ENCODE assay signal across 11 cellular contexts in the genomic region with DNA sequence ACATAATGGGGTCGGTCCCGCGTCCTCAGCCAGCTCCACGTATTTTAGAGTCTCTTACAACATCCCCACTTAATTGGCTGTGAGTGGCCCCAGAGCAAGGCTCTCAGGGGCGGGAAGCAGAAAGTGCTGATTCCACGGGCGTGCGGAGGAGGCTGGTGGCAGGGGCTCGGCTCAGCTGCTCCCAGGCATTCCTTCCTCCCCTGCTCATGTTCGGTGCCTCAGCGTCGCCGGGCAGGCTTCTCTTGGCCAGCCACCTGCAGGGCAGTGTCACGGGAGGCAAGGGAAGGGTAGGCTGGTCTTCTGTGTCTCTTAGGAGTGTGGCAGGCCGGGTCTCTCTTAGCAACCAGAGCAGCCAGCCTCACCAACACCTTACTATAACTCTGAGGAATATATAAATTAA. TPM values are rescaled to one million over a fixed set of nuclear protein-coding genes. Genes with fewer than 3 reads are reported as not detected.
DNase-seq lines count a peak whose midpoint lies in the region; ATAC-seq and TF ChIP-seq lines count a peak whose summit lies in the region.
"Had no signal": no experiment of that assay in that cellular context is flagged by ENCODE, and none has a peak within 500 bp of the region (broad histone marks: within the 10 kb centered on the region; RNA-seq: fewer than 3 reads in every experiment).

No MANE protein-coding gene starts in this region.

- POLR2A ChIA-PET in GM10248 (lab: Yijun Ruan, JAX): no interaction called here

- H3K4me3 ChIP-seq in AG09309 (ENCODE audit: control insufficient read depth, low read depth, low read length) (peak overlapping the region; percentile 23), adrenal gland (no peak overlapping the region)

- H3K9me3 ChIP-seq in adrenal gland (replicated peaks in 1 of 3): no peaks in the 10 kb centered on the region

- peak overlapping the region; percentile 24 for H3K27ac Mint-ChIP-seq in progenitor cell of endocrine pancreas
- H3K27ac Mint-ChIP-seq in activated naive CD4-positive, alpha-beta T cell treated with anti-CD3 and anti-CD28 coated beads, Interleukin-2, amount 50 U/mL, for 72 hours: no peak overlapping the region
- H3K27ac Mint-ChIP-seq: activated CD4-positive, alpha-beta memory T cell treated with anti-CD3 and anti-CD28 coated beads, Interleukin-2, amount 10 ng/mL, durations not matched to agents 7 days and 5 days had no signal

- peaks cover 14% of the 10 kb centered on the region for H3K27me3 Mint-ChIP-seq in progenitor cell of endocrine pancreas
- H3K27me3 Mint-ChIP-seq: activated CD4-positive, alpha-beta memory T cell treated with anti-CD3 and anti-CD28 coated beads, Interleukin-2, amount 10 ng/mL, durations not matched to agents 7 days and 5 days; effector memory CD8-positive, alpha-beta T cell had no signal

- no peaks in the 10 kb centered on the region for H3K27me3 ChIP-seq in adrenal gland

- H3K4me1 ChIP-seq in adrenal gland (replicated peaks in 1 of 2): peaks cover 9 to 44% of the 10 kb centered on the region in 2 donors

- intact Hi-C loops in adrenal gland (cut with DNase I) (no loop called here), left cardiac atrium (cut with DNase I) (loop anchor here in 1 of 2 donors (10.0 kb wide), 1 partner anchor 151 kb away; no protein-coding TSS in a partner anchor)

- CTCF ChIA-PET in GM10248 (lab: Yijun Ruan, JAX): no interaction called here

- WGBS in adrenal gland, 4 donors: 58 to 84% (median 67%) methylated on average over 10 to 15 of the region's 15 CpGs

- H3K36me3 ChIP-seq in adrenal gland (replicated peaks in 1 of 2): peaks cover 0 to 5% of the 10 kb centered on the region in 2 donors

- H3K27ac ChIP-seq in adrenal gland: peak overlapping the region; percentile 52 to 94 (median 82)

- DNase-seq in AG09309 (ENCODE audit: low read depth): no peak
- DNase-seq in adrenal gland: peak in 6 of 7 donors; percentile 39 to 61 (median 52)
- DNase-seq in left cardiac atrium: peak; percentile 68
- no peak for DNase-seq in progenitor cell of endocrine pancreas (ENCODE audit: low spot score, unreplicated experiment)
- no peak for DNase-seq in activated naive CD4-positive, alpha-beta T cell treated with anti-CD3 and anti-CD28 coated beads, Interleukin-2, amount 50 U/mL, for 72 hours (ENCODE audit: low spot score in 2 of 2)
- no peak for DNase-seq in NOMO-1 treated with DMSO at 0.1 percent for 48 hours (lab: John Stamatoyannopoulos, UW; ENCODE audit: unreplicated experiment)
- no peak for DNase-seq in GM10248 (ENCODE audit: extremely low spot score)
- DNase-seq: activated CD4-positive, alpha-beta memory T cell treated with anti-CD3 and anti-CD28 coated beads, Interleukin-2, amount 10 ng/mL, durations not matched to agents 7 days and 5 days; effector memory CD8-positive, alpha-beta T cell; NCI-H82 had no signal

- H3K4me1 Mint-ChIP-seq in progenitor cell of endocrine pancreas (ENCODE audit: low read depth): peaks cover 5% of the 10 kb centered on the region

- no peak for TF ChIP-seq POLR2A in adrenal gland (IDR thresholded peaks at IDR 0.05)

- no peak for TF ChIP-seq CTCF in AG09309 (IDR thresholded peaks at IDR 0.05; ENCODE audit: control insufficient read depth, insufficient read depth, low read depth, low read length, missing control alignments)
- TF ChIP-seq CTCF in adrenal gland (IDR thresholded peaks at IDR 0.05): no peak
- no peak for TF ChIP-seq CTCF in progenitor cell of endocrine pancreas (IDR thresholded peaks at IDR 0.05; ENCODE audit: unreplicated experiment)
- no peak for TF ChIP-seq CTCF in GM10248 (IDR thresholded peaks at IDR 0.05; ENCODE audit: control extremely low read depth, extremely low read depth, low read depth, missing control alignments)

- peaks cover 4% of the 10 kb centered on the region for H3K36me3 Mint-ChIP-seq in progenitor cell of endocrine pancreas (ENCODE audit: insufficient read depth)
- H3K36me3 Mint-ChIP-seq in activated naive CD4-positive, alpha-beta T cell treated with anti-CD3 and anti-CD28 coated beads, Interleukin-2, amount 50 U/mL, for 72 hours: peaks cover 0 to 3% of the 10 kb centered on the region in 2 donors

- no peaks in the 10 kb centered on the region for H3K9me3 Mint-ChIP-seq in progenitor cell of endocrine pancreas (ENCODE audit: low read depth)
- no peaks in the 10 kb centered on the region for H3K9me3 Mint-ChIP-seq in activated naive CD4-positive, alpha-beta T cell treated with anti-CD3 and anti-CD28 coated beads, Interleukin-2, amount 50 U/mL, for 72 hours
- H3K9me3 Mint-ChIP-seq: activated CD4-positive, alpha-beta memory T cell treated with anti-CD3 and anti-CD28 coated beads, Interleukin-2, amount 10 ng/mL, durations not matched to agents 7 days and 5 days; effector memory CD8-positive, alpha-beta T cell had no signal

- ATAC-seq in left cardiac atrium (peak; percentile 21 to 55), GM21723 (IDR thresholded peaks at IDR 0.05; ENCODE audit: unreplicated experiment) (no peak)
- ATAC-seq in activated naive CD4-positive, alpha-beta T cell treated with anti-CD3 and anti-CD28 coated beads, Interleukin-2, amount 50 U/mL, for 72 hours: no peak
- ATAC-seq: effector memory CD8-positive, alpha-beta T cell had no signal

- H3K4me3 Mint-ChIP-seq in progenitor cell of endocrine pancreas (ENCODE audit: low read depth): no peak overlapping the region
- H3K4me3 Mint-ChIP-seq: activated CD4-positive, alpha-beta memory T cell treated with anti-CD3 and anti-CD28 coated beads, Interleukin-2, amount 10 ng/mL, durations not matched to agents 7 days and 5 days; effector memory CD8-positive, alpha-beta T cell had no signal

RNA-seq across cellular contexts. Expression of a gene that starts 33.8 kb away (rescaled TPM):
- 10 to 100 TPM in 5 of 8 donors, 1 to 10 TPM in 3; 7.3 to 55.8 (median 11.7) TPM for total RNA-seq in adrenal gland
- 10 to 100 TPM in 1 of 3 donors, 1 to 10 TPM in 2; 6.8 to 11.0 (median 9.5) TPM for polyA plus RNA-seq in adrenal gland
- total RNA-seq in left cardiac atrium: 10 to 100 TPM; 10.9 to 15.7 TPM
- 0.48 and 1.5 TPM in 2 replicates for total RNA-seq in progenitor cell of endocrine pancreas
- 10 to 100 TPM in 1 of 2 donors, 1 to 10 TPM in 1; 6.6 to 16.7 TPM for total RNA-seq in activated naive CD4-positive, alpha-beta T cell treated with anti-CD3 and anti-CD28 coated beads, Interleukin-2, amount 50 U/mL, for 72 hours

RNA-seq across cellular contexts. Expression of a gene that starts 53.5 kb away (rescaled TPM):
- 100 to 1,000 TPM in 4 of 8 donors, 10 to 100 TPM in 4; 68.9 to 165 (median 99.2) TPM for total RNA-seq in adrenal gland
- 100 to 1,000 TPM in 2 of 3 donors, 10 to 100 TPM in 1; 91.4 to 154 (median 137) TPM for polyA plus RNA-seq in adrenal gland
- total RNA-seq in left cardiac atrium: 10 to 100 TPM; 67.4 to 85.1 TPM
- 85.5 and 87.4 TPM in 2 replicates for total RNA-seq in progenitor cell of endocrine pancreas
- total RNA-seq in activated naive CD4-positive, alpha-beta T cell treated with anti-CD3 and anti-CD28 coated beads, Interleukin-2, amount 50 U/mL, for 72 hours: 10 to 100 TPM; 51.8 to 53.5 TPM

RNA-seq across cellular contexts. Expression of a gene that starts 53.8 kb away (rescaled TPM):
- 10 to 100 TPM in 3 of 8 donors, 1 to 10 TPM in 5; 5.9 to 12.4 (median 7.0) TPM for total RNA-seq in adrenal gland
- polyA plus RNA-seq in adrenal gland: 1 to 10 TPM; 4.0 to 6.1 (median 5.8) TPM
- total RNA-seq in left cardiac atrium: 1 to 10 TPM; 2.8 to 4.2 TPM
- 16.8 and 18.0 TPM in 2 replicates for total RNA-seq in progenitor cell of endocrine pancreas
- 1 to 10 TPM; 3.3 to 6.8 TPM for total RNA-seq in activated naive CD4-positive, alpha-beta T cell treated with anti-CD3 and anti-CD28 coated beads, Interleukin-2, amount 50 U/mL, for 72 hours

Comparison
In these comparisons a context has a peak if more than half of its experiments do, and no peak if none do; other contexts are left out.
1. DNase-seq: peak in adrenal gland (6 of 7) and left cardiac atrium (single experiment); none in AG09309 (single experiment), progenitor cell of endocrine pancreas (single experiment), activated naive CD4-positive, alpha-beta T cell treated with anti-CD3 and anti-CD28 coated beads, Interleukin-2, amount 50 U/mL, for 72 hours (0 of 2), NOMO-1 treated with DMSO at 0.1 percent for 48 hours (single experiment) and GM10248 (single experiment).
2. ATAC-seq: peak in left cardiac atrium (2 of 2); none in GM21723 (single experiment) and activated naive CD4-positive, alpha-beta T cell treated with anti-CD3 and anti-CD28 coated beads, Interleukin-2, amount 50 U/mL, for 72 hours (0 of 2).